Comparison of ENCODE assay signal across 14 cellular contexts in the genomic region with DNA sequence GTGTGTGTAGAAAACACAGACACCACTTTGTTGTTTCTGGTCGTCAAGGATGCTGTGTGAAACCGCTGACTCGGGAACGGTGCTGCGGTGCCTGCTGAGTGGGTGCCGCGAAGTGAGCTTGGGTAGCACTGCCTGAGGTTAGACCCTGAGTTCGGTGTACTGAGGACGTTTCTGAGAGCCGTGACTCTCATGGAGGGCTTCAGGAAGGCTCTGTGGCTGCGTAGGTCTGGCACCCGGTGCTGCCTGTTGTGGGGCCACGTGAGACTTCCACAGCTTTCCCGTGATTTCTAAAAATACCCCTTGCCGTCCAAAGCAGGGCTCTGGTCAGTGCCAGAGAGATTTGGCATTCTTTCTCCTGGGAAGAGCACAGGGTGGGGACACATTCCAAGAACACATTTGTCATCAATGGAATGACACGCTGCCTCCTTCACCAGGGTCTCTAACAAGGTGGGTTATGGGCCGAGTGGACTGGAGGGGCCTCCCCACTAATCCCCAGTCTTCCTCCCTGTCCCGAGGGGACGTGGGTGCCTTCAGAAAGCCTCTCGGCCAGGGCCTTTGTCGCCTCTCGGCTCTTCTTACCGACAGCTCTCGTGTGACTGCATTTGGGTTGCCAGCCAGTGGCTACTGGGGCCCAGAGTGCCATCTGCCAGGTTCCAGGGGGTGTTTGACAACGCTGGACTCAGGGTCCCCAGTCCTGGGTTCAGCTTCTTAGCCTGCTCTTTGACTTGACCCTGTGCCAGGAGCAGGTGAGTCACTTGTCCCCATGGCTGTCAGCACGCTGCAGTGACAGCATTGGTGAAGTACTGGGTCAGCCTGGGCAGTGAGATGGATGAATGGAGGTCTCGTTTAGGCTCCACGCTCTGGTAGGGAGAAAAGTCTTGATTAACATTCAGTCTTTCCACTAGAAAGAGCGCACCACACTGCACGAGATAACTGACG.
DNase-seq lines count a peak whose midpoint lies in the region; ATAC-seq and TF ChIP-seq lines count a peak whose summit lies in the region.
"Had no signal": no experiment of that assay in that cellular context is flagged by ENCODE, and none has a peak within 500 bp of the region (broad histone marks: within the 10 kb centered on the region; RNA-seq: fewer than 3 reads in every experiment).

No MANE protein-coding gene starts in this region.

- peak overlapping the region; percentile 67; the same call in 1 of the 2 replicates for H3K27ac Mint-ChIP-seq in GM23338
- H3K27ac Mint-ChIP-seq in stimulated activated effector memory CD8-positive, alpha-beta T cell treated with anti-CD3 and anti-CD28 coated beads, Interleukin-12 subunit alpha, Interleukin-12 subunit beta, amount 100 ng/mL, for 72 hours: peak overlapping the region; percentile 48
- H3K27ac Mint-ChIP-seq: activated CD4-positive, alpha-beta T cell treated with anti-CD3 and anti-CD28 coated beads for 36 hours had no signal

- peaks cover 13% of the 10 kb centered on the region for H3K27me3 Mint-ChIP-seq in GM23338 (ENCODE audit: insufficient read depth, low read depth, poor library complexity)
- H3K27me3 Mint-ChIP-seq: activated CD4-positive, alpha-beta T cell treated with anti-CD3 and anti-CD28 coated beads for 36 hours had no signal

- no peaks in the 10 kb centered on the region for H3K9me3 Mint-ChIP-seq in GM23338
- no peaks in the 10 kb centered on the region for H3K9me3 Mint-ChIP-seq in stimulated activated effector memory CD8-positive, alpha-beta T cell treated with anti-CD3 and anti-CD28 coated beads, Interleukin-12 subunit alpha, Interleukin-12 subunit beta, amount 100 ng/mL, for 72 hours

- no peaks in the 10 kb centered on the region for H3K4me1 ChIP-seq in GM23338 (ENCODE audit: insufficient read depth)

- H3K79me2 ChIP-seq in GM23338 (replicated peaks; ENCODE audit: insufficient read depth): no peaks in the 10 kb centered on the region

- no peak for TF ChIP-seq CTCF in GM23338 (conservative IDR thresholded peaks at IDR 0.05; ENCODE audit: low read depth in 2 of 2)

- no peaks in the 10 kb centered on the region for H3K36me3 ChIP-seq in GM23338 (ENCODE audit: insufficient read depth)

- H3F3A ChIP-seq in GM23338 (replicated peaks; ENCODE audit: low read depth): no peaks in the 10 kb centered on the region

- no peak for ATAC-seq in GM23338
- ATAC-seq in left colon: peak; percentile 54
- no peak for ATAC-seq in stimulated activated effector memory CD8-positive, alpha-beta T cell treated with anti-CD3 and anti-CD28 coated beads, Interleukin-12 subunit alpha, Interleukin-12 subunit beta, amount 100 ng/mL, for 72 hours
- no peak for ATAC-seq in HG03442 (IDR thresholded peaks at IDR 0.05; ENCODE audit: unreplicated experiment)
- ATAC-seq: activated CD4-positive, alpha-beta T cell treated with anti-CD3 and anti-CD28 coated beads for 36 hours had no signal

- H3K27me3 ChIP-seq in GM23338 (ENCODE audit: insufficient read depth): no peaks in the 10 kb centered on the region

- no peak overlapping the region for H3K27ac ChIP-seq in GM23338 (ENCODE audit: low read depth)
- H3K27ac ChIP-seq: HL-60 had no signal

- no peak overlapping the region for H3K4me3 Mint-ChIP-seq in GM23338
- no peak overlapping the region for H3K4me3 Mint-ChIP-seq in stimulated activated effector memory CD8-positive, alpha-beta T cell treated with anti-CD3 and anti-CD28 coated beads, Interleukin-12 subunit alpha, Interleukin-12 subunit beta, amount 100 ng/mL, for 72 hours
- H3K4me3 Mint-ChIP-seq: activated CD4-positive, alpha-beta T cell treated with anti-CD3 and anti-CD28 coated beads for 36 hours had no signal

- DNase-seq in GM23338 (ENCODE audit: low spot score) (no peak), cerebellar cortex (ENCODE audit: low spot score) (peak; percentile 38), left colon (no peak), dedifferentiated amniotic fluid mesenchymal stem cell (ENCODE audit: extremely low spot score) (no peak), cerebellar nuclear complex (lab: John Stamatoyannopoulos, UW) (no peak), NCI-H226 (no peak)
- DNase-seq in stimulated activated effector memory CD8-positive, alpha-beta T cell treated with anti-CD3 and anti-CD28 coated beads, Interleukin-12 subunit alpha, Interleukin-12 subunit beta, amount 100 ng/mL, for 72 hours (ENCODE audit: low spot score in 2 of 2): no peak
- DNase-seq: activated CD4-positive, alpha-beta T cell treated with anti-CD3 and anti-CD28 coated beads for 36 hours; activated naive CD4-positive, alpha-beta T cell; COR-L47; NCI-H774; stimulated activated naive CD4-positive, alpha-beta T cell treated with Interleukin-2 at 50 U/mL for 16 hours had no signal

- no peaks in the 10 kb centered on the region for H3K9me2 ChIP-seq in GM23338 (ENCODE audit: insufficient read depth)

- no peaks in the 10 kb centered on the region for H4K20me1 ChIP-seq in GM23338 (replicated peaks; ENCODE audit: insufficient read depth)

- peaks cover 24% of the 10 kb centered on the region for H3K4me1 Mint-ChIP-seq in GM23338
- peaks cover 61% of the 10 kb centered on the region for H3K4me1 Mint-ChIP-seq in stimulated activated effector memory CD8-positive, alpha-beta T cell treated with anti-CD3 and anti-CD28 coated beads, Interleukin-12 subunit alpha, Interleukin-12 subunit beta, amount 100 ng/mL, for 72 hours

- H3K36me3 Mint-ChIP-seq in GM23338 (ENCODE audit: low read depth): peaks cover 22% of the 10 kb centered on the region
- peaks cover 41% of the 10 kb centered on the region for H3K36me3 Mint-ChIP-seq in stimulated activated effector memory CD8-positive, alpha-beta T cell treated with anti-CD3 and anti-CD28 coated beads, Interleukin-12 subunit alpha, Interleukin-12 subunit beta, amount 100 ng/mL, for 72 hours

- no peak overlapping the region for H3K4me2 ChIP-seq in GM23338

- H2AFZ ChIP-seq in GM23338: no peak overlapping the region

- intact Hi-C loops in left colon (cut with DNase I, micrococcal nuclease): no loop called here

- H3K4me3 ChIP-seq in GM23338: no peak overlapping the region

TF ChIP-seq in GM23338, 12 proteins besides CTCF, POLR2A, EP300 and RAD21 (continues in another document):
- no peak for TF ChIP-seq JUNB (IDR thresholded peaks at IDR 0.05; ENCODE audit: unreplicated experiment)
- TF ChIP-seq STAT1 (IDR thresholded peaks at IDR 0.05; ENCODE audit: unreplicated experiment): no peak
- no peak for TF ChIP-seq CREB1 (CRISPR knock-in tag; IDR thresholded peaks at IDR 0.05; ENCODE audit: low read depth)
- TF ChIP-seq, protein P1, sequence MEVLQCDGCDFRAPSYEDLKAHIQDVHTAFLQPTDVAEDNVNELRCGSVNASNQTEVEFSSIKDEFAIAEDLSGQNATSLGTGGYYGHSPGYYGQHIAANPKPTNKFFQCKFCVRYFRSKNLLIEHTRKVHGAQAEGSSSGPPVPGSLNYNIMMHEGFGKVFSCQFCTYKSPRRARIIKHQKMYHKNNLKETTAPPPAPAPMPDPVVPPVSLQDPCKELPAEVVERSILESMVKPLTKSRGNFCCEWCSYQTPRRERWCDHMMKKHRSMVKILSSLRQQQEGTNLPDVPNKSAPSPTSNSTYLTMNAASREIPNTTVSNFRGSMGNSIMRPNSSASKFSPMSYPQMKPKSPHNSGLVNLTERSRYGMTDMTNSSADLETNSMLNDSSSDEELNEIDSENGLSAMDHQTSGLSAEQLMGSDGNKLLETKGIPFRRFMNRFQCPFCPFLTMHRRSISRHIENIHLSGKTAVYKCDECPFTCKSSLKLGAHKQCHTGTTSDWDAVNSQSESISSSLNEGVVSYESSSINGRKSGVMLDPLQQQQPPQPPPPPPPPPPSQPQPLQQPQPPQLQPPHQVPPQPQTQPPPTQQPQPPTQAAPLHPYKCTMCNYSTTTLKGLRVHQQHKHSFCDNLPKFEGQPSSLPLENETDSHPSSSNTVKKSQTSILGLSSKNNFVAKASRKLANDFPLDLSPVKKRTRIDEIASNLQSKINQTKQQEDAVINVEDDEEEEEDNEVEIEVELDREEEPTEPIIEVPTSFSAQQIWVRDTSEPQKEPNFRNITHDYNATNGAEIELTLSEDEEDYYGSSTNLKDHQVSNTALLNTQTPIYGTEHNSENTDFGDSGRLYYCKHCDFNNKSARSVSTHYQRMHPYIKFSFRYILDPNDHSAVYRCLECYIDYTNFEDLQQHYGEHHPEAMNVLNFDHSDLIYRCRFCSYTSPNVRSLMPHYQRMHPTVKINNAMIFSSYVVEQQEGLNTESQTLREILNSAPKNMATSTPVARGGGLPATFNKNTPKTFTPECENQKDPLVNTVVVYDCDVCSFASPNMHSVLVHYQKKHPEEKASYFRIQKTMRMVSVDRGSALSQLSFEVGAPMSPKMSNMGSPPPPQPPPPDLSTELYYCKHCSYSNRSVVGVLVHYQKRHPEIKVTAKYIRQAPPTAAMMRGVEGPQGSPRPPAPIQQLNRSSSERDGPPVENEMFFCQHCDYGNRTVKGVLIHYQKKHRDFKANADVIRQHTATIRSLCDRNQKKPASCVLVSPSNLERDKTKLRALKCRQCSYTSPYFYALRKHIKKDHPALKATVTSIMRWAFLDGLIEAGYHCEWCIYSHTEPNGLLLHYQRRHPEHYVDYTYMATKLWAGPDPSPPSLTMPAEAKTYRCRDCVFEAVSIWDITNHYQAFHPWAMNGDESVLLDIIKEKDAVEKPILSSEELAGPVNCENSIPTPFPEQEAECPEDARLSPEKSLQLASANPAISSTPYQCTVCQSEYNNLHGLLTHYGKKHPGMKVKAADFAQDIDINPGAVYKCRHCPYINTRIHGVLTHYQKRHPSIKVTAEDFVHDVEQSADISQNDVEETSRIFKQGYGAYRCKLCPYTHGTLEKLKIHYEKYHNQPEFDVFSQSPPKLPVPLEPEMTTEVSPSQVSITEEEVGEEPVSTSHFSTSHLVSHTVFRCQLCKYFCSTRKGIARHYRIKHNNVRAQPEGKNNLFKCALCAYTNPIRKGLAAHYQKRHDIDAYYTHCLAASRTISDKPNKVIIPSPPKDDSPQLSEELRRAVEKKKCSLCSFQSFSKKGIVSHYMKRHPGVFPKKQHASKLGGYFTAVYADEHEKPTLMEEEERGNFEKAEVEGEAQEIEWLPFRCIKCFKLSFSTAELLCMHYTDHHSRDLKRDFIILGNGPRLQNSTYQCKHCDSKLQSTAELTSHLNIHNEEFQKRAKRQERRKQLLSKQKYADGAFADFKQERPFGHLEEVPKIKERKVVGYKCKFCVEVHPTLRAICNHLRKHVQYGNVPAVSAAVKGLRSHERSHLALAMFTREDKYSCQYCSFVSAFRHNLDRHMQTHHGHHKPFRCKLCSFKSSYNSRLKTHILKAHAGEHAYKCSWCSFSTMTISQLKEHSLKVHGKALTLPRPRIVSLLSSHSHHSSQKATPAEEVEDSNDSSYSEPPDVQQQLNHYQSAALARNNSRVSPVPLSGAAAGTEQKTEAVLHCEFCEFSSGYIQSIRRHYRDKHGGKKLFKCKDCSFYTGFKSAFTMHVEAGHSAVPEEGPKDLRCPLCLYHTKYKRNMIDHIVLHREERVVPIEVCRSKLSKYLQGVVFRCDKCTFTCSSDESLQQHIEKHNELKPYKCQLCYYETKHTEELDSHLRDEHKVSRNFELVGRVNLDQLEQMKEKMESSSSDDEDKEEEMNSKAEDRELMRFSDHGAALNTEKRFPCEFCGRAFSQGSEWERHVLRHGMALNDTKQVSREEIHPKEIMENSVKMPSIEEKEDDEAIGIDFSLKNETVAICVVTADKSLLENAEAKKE (CRISPR knock-in tag; IDR thresholded peaks at IDR 0.05): no peak
- no peak for TF ChIP-seq EZH2 (IDR thresholded peaks at IDR 0.05; ENCODE audit: low read depth, unreplicated experiment)
- no peak for TF ChIP-seq ZNF114 (CRISPR knock-in tag; IDR thresholded peaks at IDR 0.05)
